In the genomic region with DNA sequence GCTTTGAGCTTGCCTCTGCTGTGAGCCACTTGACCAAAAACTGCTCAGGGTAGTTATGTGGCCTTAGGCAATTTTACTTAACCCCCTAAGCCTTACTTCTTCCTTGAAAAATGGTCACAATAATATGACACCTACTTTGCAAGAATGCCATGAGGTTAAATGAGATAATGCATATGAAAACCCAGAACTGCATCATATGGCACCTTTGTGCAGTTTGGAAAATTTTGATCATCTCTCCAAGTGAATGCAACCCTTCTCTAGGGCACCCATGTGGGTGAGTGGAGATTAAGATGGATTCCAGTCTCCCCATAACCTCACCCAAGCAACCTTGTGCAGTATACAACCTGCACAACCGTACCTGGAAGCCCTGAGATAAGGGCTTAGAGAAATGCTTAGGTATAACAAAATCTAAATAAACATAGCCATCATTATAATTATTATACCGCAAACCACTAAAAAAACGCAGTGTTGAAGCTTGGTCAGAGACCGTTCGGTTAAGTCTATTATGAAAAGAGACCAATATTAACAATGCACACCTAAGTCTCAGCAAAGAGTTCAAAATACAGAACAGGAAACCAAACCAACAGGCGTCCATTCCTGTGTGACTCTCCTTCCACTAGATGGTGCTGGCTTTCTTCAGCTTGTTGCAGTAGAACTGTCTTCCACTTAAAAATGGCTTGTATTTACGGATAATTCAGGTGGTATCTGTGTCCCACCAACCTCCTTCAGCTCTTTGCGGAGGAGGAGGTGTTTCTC, we compare ENCODE assay signal across 1 cellular context.
TF ChIP-seq lines count a peak whose summit lies in the region.

No MANE protein-coding gene starts in this region.

TF ChIP-seq in GM12878, 131 proteins besides CTCF, POLR2A, EP300 and RAD21:
- TF ChIP-seq, protein P1, sequence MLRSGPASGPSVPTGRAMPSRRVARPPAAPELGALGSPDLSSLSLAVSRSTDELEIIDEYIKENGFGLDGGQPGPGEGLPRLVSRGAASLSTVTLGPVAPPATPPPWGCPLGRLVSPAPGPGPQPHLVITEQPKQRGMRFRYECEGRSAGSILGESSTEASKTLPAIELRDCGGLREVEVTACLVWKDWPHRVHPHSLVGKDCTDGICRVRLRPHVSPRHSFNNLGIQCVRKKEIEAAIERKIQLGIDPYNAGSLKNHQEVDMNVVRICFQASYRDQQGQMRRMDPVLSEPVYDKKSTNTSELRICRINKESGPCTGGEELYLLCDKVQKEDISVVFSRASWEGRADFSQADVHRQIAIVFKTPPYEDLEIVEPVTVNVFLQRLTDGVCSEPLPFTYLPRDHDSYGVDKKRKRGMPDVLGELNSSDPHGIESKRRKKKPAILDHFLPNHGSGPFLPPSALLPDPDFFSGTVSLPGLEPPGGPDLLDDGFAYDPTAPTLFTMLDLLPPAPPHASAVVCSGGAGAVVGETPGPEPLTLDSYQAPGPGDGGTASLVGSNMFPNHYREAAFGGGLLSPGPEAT (IDR thresholded peaks at IDR 0.05; ENCODE audit: low read depth), result no peak
- TF ChIP-seq YY1 (IDR thresholded peaks at IDR 0.05; ENCODE audit: low read depth, low read length), result 0 out of 2 replicates have a peak, but pooled peaks have one; percentile 45
- TF ChIP-seq NR2F1 (conservative IDR thresholded peaks at IDR 0.05), result no peak
